Comparison of ENCODE assay signal across 10 cellular contexts in the genomic region with DNA sequence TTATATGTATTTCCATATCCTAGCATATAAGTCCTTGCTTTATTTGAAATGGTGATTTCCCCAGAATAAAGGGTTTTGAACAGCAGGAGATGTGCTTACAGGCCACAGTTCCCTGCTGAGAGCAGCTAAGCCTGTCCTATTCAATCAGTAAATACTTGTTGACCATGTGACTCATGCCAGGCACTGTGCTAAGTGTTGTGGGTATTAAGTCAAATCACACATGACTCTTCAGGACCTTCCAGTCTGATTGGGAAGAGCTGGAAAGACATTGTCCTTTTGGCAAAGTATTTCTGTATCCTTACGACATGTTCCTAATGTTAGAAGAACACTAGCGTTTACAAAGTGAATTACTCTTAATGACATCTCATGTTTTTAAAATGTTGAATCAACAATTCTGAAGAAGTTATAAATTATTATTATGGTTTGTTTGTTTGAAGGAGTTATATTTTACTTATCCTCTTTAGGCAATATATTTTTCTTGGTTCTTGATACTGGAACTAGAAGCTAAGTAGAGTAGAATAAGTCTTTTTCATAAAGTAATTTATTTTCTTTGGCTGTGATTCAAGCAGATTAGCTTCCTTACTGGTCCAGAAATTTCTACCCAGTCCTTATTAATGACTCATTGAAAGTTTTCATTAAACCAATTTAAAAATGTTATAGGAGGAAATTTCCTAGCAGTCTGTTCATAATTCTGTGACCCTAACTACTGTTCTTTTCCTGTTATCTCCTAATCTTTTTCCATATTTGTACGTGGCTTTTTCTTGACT.
A peak's percentile ranks its signal among the peaks of the same experiment; 100 is the strongest.
DNase-seq lines count a peak whose midpoint lies in the region; TF ChIP-seq lines count a peak whose summit lies in the region.
"Had no signal": no experiment of that assay in that cellular context is flagged by ENCODE, and none has a peak within 500 bp of the region (broad histone marks: within the 10 kb centered on the region; RNA-seq: fewer than 3 reads in every experiment).

No MANE protein-coding gene starts in this region.

- TF ChIP-seq CTCF in cardiac fibroblast (IDR thresholded peaks at IDR 0.05; ENCODE audit: low read depth, low read length) = no peak
- TF ChIP-seq CTCF in kidney epithelial cell (IDR thresholded peaks at IDR 0.05; ENCODE audit: insufficient read depth, low read length, poor library complexity, severe bottlenecking) = no peak
- TF ChIP-seq CTCF in CD14-positive monocyte (IDR thresholded peaks at IDR 0.05) = no peak

- H3K4me3 ChIP-seq in cardiac fibroblast (replicated peaks in 1 of 2; ENCODE audit: low read depth in 2 of 2, low read length in 2 of 2) (no peak overlapping the region), kidney epithelial cell (ENCODE audit: low read depth, low read length) (no peak overlapping the region)

- peaks cover 0 to 2% (median 0%) of the 10 kb centered on the region in 7 donors for H3K9me3 Mint-ChIP-seq in CD14-positive monocyte
- H3K9me3 Mint-ChIP-seq: activated CD4-positive, alpha-beta T cell treated with anti-CD3 and anti-CD28 coated beads, Interleukin-2, amount 10 ng/mL, durations not matched to agents 7 days and 5 days had no signal

- peaks cover 2% of the 10 kb centered on the region for H3K36me3 ChIP-seq in kidney epithelial cell (ENCODE audit: control insufficient read depth, insufficient read depth, low read length)

- H3K27ac Mint-ChIP-seq in CD14-positive monocyte = peak overlapping the region in 1 of 7 donors; percentile 15
- H3K27ac Mint-ChIP-seq: activated CD4-positive, alpha-beta T cell treated with anti-CD3 and anti-CD28 coated beads, Interleukin-2, amount 10 ng/mL, durations not matched to agents 7 days and 5 days had no signal

- H3K27me3 ChIP-seq in kidney epithelial cell (ENCODE audit: control insufficient read depth, insufficient read depth, low read length) = no peaks in the 10 kb centered on the region

- H3K4me3 Mint-ChIP-seq in CD14-positive monocyte = no peak overlapping the region
- H3K4me3 Mint-ChIP-seq: activated CD4-positive, alpha-beta T cell treated with anti-CD3 and anti-CD28 coated beads, Interleukin-2, amount 10 ng/mL, durations not matched to agents 7 days and 5 days had no signal

- intact Hi-C loops in CD14-positive monocyte (cut with micrococcal nuclease) = no loop called here

- peaks cover 76 to 86% of the 10 kb centered on the region in 2 donors for H3K36me3 Mint-ChIP-seq in CD14-positive monocyte

- DNase-seq in COLO668 (lab: John Stamatoyannopoulos, UW; ENCODE audit: unreplicated experiment) (peak; percentile 17), NCI-H146 treated with DMSO at 0.1 percent for 48 hours (lab: John Stamatoyannopoulos, UW; ENCODE audit: unreplicated experiment) (peak; percentile 65), cardiac fibroblast (ENCODE audit: low read depth in 2 of 2) (peak; percentile 63 to 75), kidney epithelial cell (ENCODE audit: low read depth) (peak; percentile 26), NOMO-1 (lab: John Stamatoyannopoulos, UW; ENCODE audit: unreplicated experiment in 2 of 2) (no peak), GM19238 (ENCODE audit: insufficient read length, low spot score) (no peak), CD14-positive monocyte (ENCODE audit: low spot score) (no peak)
- no peak for DNase-seq in activated T-cell treated with anti-CD3 and anti-CD28 coated beads, Interleukin-2, amount 50 U/mL, for 1 hour
- DNase-seq: activated CD4-positive, alpha-beta T cell treated with anti-CD3 and anti-CD28 coated beads, Interleukin-2, amount 10 ng/mL, durations not matched to agents 7 days and 5 days; NCI-H2171 treated with DMSO at 0.1 percent for 48 hours had no signal

- H3K27me3 Mint-ChIP-seq in CD14-positive monocyte (ENCODE audit: low read depth in 3 of 3) = no peaks in the 10 kb centered on the region
- H3K27me3 Mint-ChIP-seq: activated CD4-positive, alpha-beta T cell treated with anti-CD3 and anti-CD28 coated beads, Interleukin-2, amount 10 ng/mL, durations not matched to agents 7 days and 5 days had no signal

- no peaks in the 10 kb centered on the region for H3K4me1 Mint-ChIP-seq in CD14-positive monocyte
- H3K4me1 Mint-ChIP-seq: activated CD4-positive, alpha-beta T cell treated with anti-CD3 and anti-CD28 coated beads, Interleukin-2, amount 10 ng/mL, durations not matched to agents 7 days and 5 days had no signal

Comparison
In these comparisons a context has a peak if more than half of its experiments do, and no peak if none do; other contexts are left out.
1. DNase-seq: peak in COLO668 (single experiment), NCI-H146 treated with DMSO at 0.1 percent for 48 hours (single experiment), cardiac fibroblast (2 of 2) and kidney epithelial cell (single experiment); none in activated T-cell treated with anti-CD3 and anti-CD28 coated beads, Interleukin-2, amount 50 U/mL, for 1 hour (single experiment), NOMO-1 (0 of 2), GM19238 (single experiment) and CD14-positive monocyte (single experiment).